ENCODE assay signal across 11 cellular contexts in the genomic region with DNA sequence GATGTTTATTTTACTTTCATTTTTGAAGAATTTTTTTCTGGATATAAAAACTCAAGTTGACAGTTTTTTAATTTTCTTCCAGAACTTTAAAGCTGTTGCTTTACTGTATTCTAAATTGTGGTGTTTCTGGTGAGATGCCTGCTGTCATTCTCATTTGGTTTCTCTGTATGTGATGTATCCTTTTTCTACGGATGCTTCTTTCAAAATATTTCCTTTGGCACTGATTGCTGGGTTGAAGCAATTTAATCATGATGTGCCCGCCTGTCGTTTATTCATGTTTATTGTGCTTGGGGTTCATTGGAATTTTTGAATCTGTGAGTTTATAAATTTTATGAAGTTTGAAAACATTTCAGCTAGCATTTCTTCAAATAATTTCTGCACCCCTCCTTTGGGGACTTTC. TPM values are rescaled to one million over a fixed set of nuclear protein-coding genes. Genes with fewer than 3 reads are reported as not detected.
"Had no signal": no experiment of that assay in that cellular context is flagged by ENCODE, and none has a peak within 500 bp of the region (broad histone marks: within the 10 kb centered on the region; RNA-seq: fewer than 3 reads in every experiment).

No MANE protein-coding gene starts in this region.

- H3K27me3 ChIP-seq: colonic mucosa, hepatocyte had no signal

- ATAC-seq: stimulated activated naive B cell treated with anti-CD40 and anti-IgM and Interleukin-4, amounts not matched to agents 10 μg/mL and 1 μg/mL and 100 μg/mL, for 72 hours had no signal

- H3K9me3 ChIP-seq: colonic mucosa had no signal

- H3K4me3 ChIP-seq: cardiac muscle cell, colonic mucosa, hepatocyte, smooth muscle cell had no signal

- H3K36me3 Mint-ChIP-seq: type B pancreatic cell had no signal

- H3K9me3 Mint-ChIP-seq: activated naive CD4-positive, alpha-beta T cell treated with anti-CD3 and anti-CD28 coated beads, Interleukin-2, amount 50 U/mL, for 24 hours; stimulated activated naive B cell treated with anti-CD40 and anti-IgM and Interleukin-4, amounts not matched to agents 10 μg/mL and 1 μg/mL and 100 μg/mL, for 72 hours; T-helper 1 cell treated with Interleukin-12 subunit alpha and Interleukin-12 subunit beta and Interleukin-4 antibody, amounts not matched to agents 30 μg/mL and 1 μg/mL, for 36 hours; type B pancreatic cell had no signal

- H3K27ac Mint-ChIP-seq: stimulated activated naive B cell treated with anti-CD40 and anti-IgM and Interleukin-4, amounts not matched to agents 10 μg/mL and 1 μg/mL and 100 μg/mL, for 72 hours; type B pancreatic cell had no signal

- H2AFZ ChIP-seq: hepatocyte had no signal

- DNase-seq: activated CD4-positive, alpha-beta T cell treated with anti-CD3 and anti-CD28 coated beads for 4 hours; activated effector memory CD4-positive, alpha-beta T cell treated with Interleukin-2 at 50 U/mL for 16 hours; aorta; colonic mucosa; stimulated activated naive B cell treated with anti-CD40 and anti-IgM and Interleukin-4, amounts not matched to agents 10 μg/mL and 1 μg/mL and 100 μg/mL, for 72 hours had no signal

- H3K36me3 ChIP-seq: cardiac muscle cell, colonic mucosa had no signal

- H3K4me1 Mint-ChIP-seq: stimulated activated naive B cell treated with anti-CD40 and anti-IgM and Interleukin-4, amounts not matched to agents 10 μg/mL and 1 μg/mL and 100 μg/mL, for 72 hours had no signal

- H3K79me2 ChIP-seq: hepatocyte had no signal

- H3K4me3 Mint-ChIP-seq: stimulated activated naive B cell treated with anti-CD40 and anti-IgM and Interleukin-4, amounts not matched to agents 10 μg/mL and 1 μg/mL and 100 μg/mL, for 72 hours; type B pancreatic cell had no signal

- H3K4me2 ChIP-seq: hepatocyte had no signal

- H3K27ac ChIP-seq: cardiac muscle cell, colonic mucosa, hepatocyte had no signal

RNA-seq across cellular contexts. Expression of gene SYT8, which starts 41.7 kb away (rescaled TPM):
- total RNA-seq: cardiac muscle cell had no signal
- polyA plus RNA-seq: cardiac muscle cell had no signal

RNA-seq across cellular contexts. Expression of gene IFITM10, which starts 42.7 kb away (rescaled TPM):
- polyA plus RNA-seq: cardiac muscle cell had no signal

RNA-seq across cellular contexts. Expression of gene LSP1, which starts 59.8 kb away (rescaled TPM):
- total RNA-seq: cardiac muscle cell had no signal
